ENCODE assay signal across 1 cellular context in genomic region chr16:667780-668518, GRCh38.
A peak's percentile ranks its signal among the peaks of the same experiment; 100 is the strongest.
TF ChIP-seq lines count a peak whose summit lies in the region.

Gene RHOT2 (plus strand): TSS chr16:668132. CDS start chr16:668200, 68 bp downstream.

TF ChIP-seq in HepG2, 621 proteins besides CTCF, POLR2A, EP300 and RAD21 (continued from another document and continues in another):
- TF ChIP-seq HNF1A (IDR thresholded peaks at IDR 0.05; ENCODE audit: low read depth) (no peak), HNF1A (CRISPR knock-in tag; IDR thresholded peaks at IDR 0.05; ENCODE audit: borderline replicate concordance) (peak; percentile 72), SMAD3 (CRISPR knock-in tag; IDR thresholded peaks at IDR 0.05) (no peak), JDP2 (CRISPR knock-in tag; IDR thresholded peaks at IDR 0.05; ENCODE audit: borderline replicate concordance) (no peak; the same call in 1 of the 2 replicates), ZSCAN12 (CRISPR knock-in tag; IDR thresholded peaks at IDR 0.05) (0 out of 2 replicates have a peak, but pooled peaks have one; percentile 66), KAT7 (CRISPR knock-in tag; IDR thresholded peaks at IDR 0.05; ENCODE audit: borderline replicate concordance) (peak; percentile 81), ASH2L (IDR thresholded peaks at IDR 0.05; ENCODE audit: insufficient read length, low read depth, low read length) (peak; percentile 68), AKAP8 (CRISPR knock-in tag; IDR thresholded peaks at IDR 0.05) (0 out of 2 replicates have a peak, but pooled peaks have one; percentile 72), ZNF660 (CRISPR knock-in tag; IDR thresholded peaks at IDR 0.05; ENCODE audit: borderline replicate concordance, low read depth) (no peak), PAF1 (CRISPR knock-in tag; IDR thresholded peaks at IDR 0.05) (no peak), HNRNPK (IDR thresholded peaks at IDR 0.05; ENCODE audit: low read depth, low read length, poor library complexity, severe bottlenecking) (peak; percentile 55), ZNF839 (CRISPR knock-in tag; IDR thresholded peaks at IDR 0.05; ENCODE audit: borderline replicate concordance) (0 out of 2 replicates have a peak, but pooled peaks have one; percentile 39), JUND (CRISPR knock-in tag; IDR thresholded peaks at IDR 0.05) (0 out of 2 replicates have a peak, but pooled peaks have one; percentile 54), KDM5B (CRISPR knock-in tag; IDR thresholded peaks at IDR 0.05; ENCODE audit: borderline replicate concordance) (peak; percentile 73; the same call in 1 of the 2 replicates), ZNF615 (CRISPR knock-in tag; IDR thresholded peaks at IDR 0.05; ENCODE audit: borderline replicate concordance) (no peak), STAT5B (CRISPR knock-in tag; IDR thresholded peaks at IDR 0.05) (no peak), FLYWCH1 (CRISPR knock-in tag; IDR thresholded peaks at IDR 0.05) (no peak), ZSCAN25 (CRISPR knock-in tag; IDR thresholded peaks at IDR 0.05) (peak; percentile 91), ZNF292 (CRISPR knock-in tag; IDR thresholded peaks at IDR 0.05; ENCODE audit: borderline replicate concordance, low read depth) (no peak), TCF12 (IDR thresholded peaks at IDR 0.05) (no peak), TCF12 (CRISPR knock-in tag; IDR thresholded peaks at IDR 0.05) (peak; percentile 25; the same call in 1 of the 2 replicates), DR1 (CRISPR knock-in tag; IDR thresholded peaks at IDR 0.05) (peak; percentile 45; the same call in 1 of the 2 replicates), RELA (CRISPR knock-in tag; IDR thresholded peaks at IDR 0.05) (peak; percentile 94), NKX3-1 (CRISPR knock-in tag; IDR thresholded peaks at IDR 0.05) (no peak), ZNF138 (CRISPR knock-in tag; IDR thresholded peaks at IDR 0.05; ENCODE audit: low read depth) (no peak), ZNF670 (CRISPR knock-in tag; IDR thresholded peaks at IDR 0.05; ENCODE audit: borderline replicate concordance) (no peak), ZNF563 (CRISPR knock-in tag; IDR thresholded peaks at IDR 0.05) (peak; percentile 59; the same call in 1 of the 2 replicates), XRCC5 (optimal IDR thresholded peaks at IDR 0.05; ENCODE audit: low read length) (peak; percentile 97), KLF9 (CRISPR knock-in tag; IDR thresholded peaks at IDR 0.05; ENCODE audit: low read depth) (no peak), ZNF564 (CRISPR knock-in tag; IDR thresholded peaks at IDR 0.05) (peak; percentile 91), ZNF513 (CRISPR knock-in tag; conservative IDR thresholded peaks at IDR 0.05) (no peak), CBFB (CRISPR knock-in tag; IDR thresholded peaks at IDR 0.05) (peak; percentile 74; the same call in 1 of the 2 replicates), JARID2 (CRISPR knock-in tag; IDR thresholded peaks at IDR 0.05; ENCODE audit: insufficient replicate concordance) (no peak), ZNF720 (CRISPR knock-in tag; IDR thresholded peaks at IDR 0.05) (no peak), ZNF672 (CRISPR knock-in tag; IDR thresholded peaks at IDR 0.05) (no peak)
- TF ChIP-seq, protein P1, sequence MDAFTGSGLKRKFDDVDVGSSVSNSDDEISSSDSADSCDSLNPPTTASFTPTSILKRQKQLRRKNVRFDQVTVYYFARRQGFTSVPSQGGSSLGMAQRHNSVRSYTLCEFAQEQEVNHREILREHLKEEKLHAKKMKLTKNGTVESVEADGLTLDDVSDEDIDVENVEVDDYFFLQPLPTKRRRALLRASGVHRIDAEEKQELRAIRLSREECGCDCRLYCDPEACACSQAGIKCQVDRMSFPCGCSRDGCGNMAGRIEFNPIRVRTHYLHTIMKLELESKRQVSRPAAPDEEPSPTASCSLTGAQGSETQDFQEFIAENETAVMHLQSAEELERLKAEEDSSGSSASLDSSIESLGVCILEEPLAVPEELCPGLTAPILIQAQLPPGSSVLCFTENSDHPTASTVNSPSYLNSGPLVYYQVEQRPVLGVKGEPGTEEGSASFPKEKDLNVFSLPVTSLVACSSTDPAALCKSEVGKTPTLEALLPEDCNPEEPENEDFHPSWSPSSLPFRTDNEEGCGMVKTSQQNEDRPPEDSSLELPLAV (CRISPR knock-in tag; conservative IDR thresholded peaks at IDR 0.05; ENCODE audit: low read depth) = 0 out of 2 replicates have a peak, but pooled peaks have one; percentile 25
- TF ChIP-seq, protein P2, sequence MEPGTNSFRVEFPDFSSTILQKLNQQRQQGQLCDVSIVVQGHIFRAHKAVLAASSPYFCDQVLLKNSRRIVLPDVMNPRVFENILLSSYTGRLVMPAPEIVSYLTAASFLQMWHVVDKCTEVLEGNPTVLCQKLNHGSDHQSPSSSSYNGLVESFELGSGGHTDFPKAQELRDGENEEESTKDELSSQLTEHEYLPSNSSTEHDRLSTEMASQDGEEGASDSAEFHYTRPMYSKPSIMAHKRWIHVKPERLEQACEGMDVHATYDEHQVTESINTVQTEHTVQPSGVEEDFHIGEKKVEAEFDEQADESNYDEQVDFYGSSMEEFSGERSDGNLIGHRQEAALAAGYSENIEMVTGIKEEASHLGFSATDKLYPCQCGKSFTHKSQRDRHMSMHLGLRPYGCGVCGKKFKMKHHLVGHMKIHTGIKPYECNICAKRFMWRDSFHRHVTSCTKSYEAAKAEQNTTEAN (CRISPR knock-in tag; conservative IDR thresholded peaks at IDR 0.05) = peak; percentile 64; the same call in 1 of the 2 replicates
- TF ChIP-seq, protein P3, sequence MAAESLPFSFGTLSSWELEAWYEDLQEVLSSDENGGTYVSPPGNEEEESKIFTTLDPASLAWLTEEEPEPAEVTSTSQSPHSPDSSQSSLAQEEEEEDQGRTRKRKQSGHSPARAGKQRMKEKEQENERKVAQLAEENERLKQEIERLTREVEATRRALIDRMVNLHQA (CRISPR knock-in tag; IDR thresholded peaks at IDR 0.05) = no peak
- TF ChIP-seq, protein P4, sequence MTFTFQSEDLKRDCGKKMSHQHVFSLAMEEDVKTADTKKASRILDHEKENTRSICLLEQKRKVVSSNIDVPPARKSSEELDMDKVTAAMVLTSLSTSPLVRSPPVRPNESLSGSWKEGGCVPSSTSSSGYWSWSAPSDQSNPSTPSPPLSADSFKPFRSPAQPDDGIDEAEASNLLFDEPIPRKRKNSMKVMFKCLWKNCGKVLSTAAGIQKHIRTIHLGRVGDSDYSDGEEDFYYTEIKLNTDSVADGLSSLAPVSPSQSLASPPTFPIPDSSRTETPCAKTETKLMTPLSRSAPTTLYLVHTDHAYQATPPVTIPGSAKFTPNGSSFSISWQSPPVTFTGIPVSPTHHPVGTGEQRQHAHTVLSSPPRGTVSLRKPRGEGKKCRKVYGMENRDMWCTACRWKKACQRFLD (CRISPR knock-in tag; IDR thresholded peaks at IDR 0.05; ENCODE audit: borderline replicate concordance) = peak; percentile 58; the same call in 1 of the 2 replicates
- TF ChIP-seq, protein P5, sequence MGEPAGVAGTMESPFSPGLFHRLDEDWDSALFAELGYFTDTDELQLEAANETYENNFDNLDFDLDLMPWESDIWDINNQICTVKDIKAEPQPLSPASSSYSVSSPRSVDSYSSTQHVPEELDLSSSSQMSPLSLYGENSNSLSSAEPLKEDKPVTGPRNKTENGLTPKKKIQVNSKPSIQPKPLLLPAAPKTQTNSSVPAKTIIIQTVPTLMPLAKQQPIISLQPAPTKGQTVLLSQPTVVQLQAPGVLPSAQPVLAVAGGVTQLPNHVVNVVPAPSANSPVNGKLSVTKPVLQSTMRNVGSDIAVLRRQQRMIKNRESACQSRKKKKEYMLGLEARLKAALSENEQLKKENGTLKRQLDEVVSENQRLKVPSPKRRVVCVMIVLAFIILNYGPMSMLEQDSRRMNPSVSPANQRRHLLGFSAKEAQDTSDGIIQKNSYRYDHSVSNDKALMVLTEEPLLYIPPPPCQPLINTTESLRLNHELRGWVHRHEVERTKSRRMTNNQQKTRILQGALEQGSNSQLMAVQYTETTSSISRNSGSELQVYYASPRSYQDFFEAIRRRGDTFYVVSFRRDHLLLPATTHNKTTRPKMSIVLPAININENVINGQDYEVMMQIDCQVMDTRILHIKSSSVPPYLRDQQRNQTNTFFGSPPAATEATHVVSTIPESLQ (CRISPR knock-in tag; conservative IDR thresholded peaks at IDR 0.05) = no peak
- TF ChIP-seq, protein P6, sequence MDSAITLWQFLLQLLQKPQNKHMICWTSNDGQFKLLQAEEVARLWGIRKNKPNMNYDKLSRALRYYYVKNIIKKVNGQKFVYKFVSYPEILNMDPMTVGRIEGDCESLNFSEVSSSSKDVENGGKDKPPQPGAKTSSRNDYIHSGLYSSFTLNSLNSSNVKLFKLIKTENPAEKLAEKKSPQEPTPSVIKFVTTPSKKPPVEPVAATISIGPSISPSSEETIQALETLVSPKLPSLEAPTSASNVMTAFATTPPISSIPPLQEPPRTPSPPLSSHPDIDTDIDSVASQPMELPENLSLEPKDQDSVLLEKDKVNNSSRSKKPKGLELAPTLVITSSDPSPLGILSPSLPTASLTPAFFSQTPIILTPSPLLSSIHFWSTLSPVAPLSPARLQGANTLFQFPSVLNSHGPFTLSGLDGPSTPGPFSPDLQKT (CRISPR knock-in tag; IDR thresholded peaks at IDR 0.05; ENCODE audit: borderline replicate concordance) = no peak; the same call in 1 of the 2 replicates
- TF ChIP-seq, protein P7, sequence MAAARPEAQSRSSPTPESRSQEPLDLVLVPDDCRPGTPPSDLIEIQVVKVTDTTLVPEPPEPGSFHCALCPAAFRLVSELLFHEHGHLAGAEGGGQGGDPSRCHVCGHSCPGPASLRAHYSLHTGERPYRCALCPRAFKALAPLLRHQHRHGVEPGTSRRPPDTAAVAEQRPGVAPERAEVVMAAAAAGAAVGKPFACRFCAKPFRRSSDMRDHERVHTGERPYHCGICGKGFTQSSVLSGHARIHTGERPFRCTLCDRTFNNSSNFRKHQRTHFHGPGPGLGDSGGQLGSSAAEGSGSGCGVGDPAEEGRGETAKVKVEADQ (CRISPR knock-in tag; IDR thresholded peaks at IDR 0.05; ENCODE audit: borderline replicate concordance) = peak; percentile 90; the same call in 1 of the 2 replicates
- TF ChIP-seq, protein P8, sequence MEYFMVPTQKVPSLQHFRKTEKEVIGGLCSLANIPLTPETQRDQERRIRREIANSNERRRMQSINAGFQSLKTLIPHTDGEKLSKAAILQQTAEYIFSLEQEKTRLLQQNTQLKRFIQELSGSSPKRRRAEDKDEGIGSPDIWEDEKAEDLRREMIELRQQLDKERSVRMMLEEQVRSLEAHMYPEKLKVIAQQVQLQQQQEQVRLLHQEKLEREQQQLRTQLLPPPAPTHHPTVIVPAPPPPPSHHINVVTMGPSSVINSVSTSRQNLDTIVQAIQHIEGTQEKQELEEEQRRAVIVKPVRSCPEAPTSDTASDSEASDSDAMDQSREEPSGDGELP (IDR thresholded peaks at IDR 0.05; ENCODE audit: borderline replicate concordance, low read depth) = peak; percentile 31; the same call in 1 of the 2 replicates
- TF ChIP-seq, protein P9, sequence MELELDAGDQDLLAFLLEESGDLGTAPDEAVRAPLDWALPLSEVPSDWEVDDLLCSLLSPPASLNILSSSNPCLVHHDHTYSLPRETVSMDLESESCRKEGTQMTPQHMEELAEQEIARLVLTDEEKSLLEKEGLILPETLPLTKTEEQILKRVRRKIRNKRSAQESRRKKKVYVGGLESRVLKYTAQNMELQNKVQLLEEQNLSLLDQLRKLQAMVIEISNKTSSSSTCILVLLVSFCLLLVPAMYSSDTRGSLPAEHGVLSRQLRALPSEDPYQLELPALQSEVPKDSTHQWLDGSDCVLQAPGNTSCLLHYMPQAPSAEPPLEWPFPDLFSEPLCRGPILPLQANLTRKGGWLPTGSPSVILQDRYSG (CRISPR knock-in tag; IDR thresholded peaks at IDR 0.05) = 0 out of 2 replicates have a peak, but pooled peaks have one; percentile 39
